Comparison of ENCODE assay signal across 2 cellular contexts in genomic region chr12:112937741-112938719, GRCh38.
A peak's percentile ranks its signal among the peaks of the same experiment; 100 is the strongest.
TF ChIP-seq lines count a peak whose summit lies in the region.

OAS3 (plus strand) TSS chr12:112938474; CDS start chr12:112938531, 57 bp downstream.

TF ChIP-seq in GM23338, 12 proteins besides CTCF, POLR2A, EP300 and RAD21:
- TF ChIP-seq STAT1 (IDR thresholded peaks at IDR 0.05; ENCODE audit: unreplicated experiment) (no peak), REST (IDR thresholded peaks at IDR 0.05; ENCODE audit: unreplicated experiment) (peak; percentile 22)

TF ChIP-seq in H1, 55 proteins besides CTCF, POLR2A, EP300 and RAD21:
- TF ChIP-seq SUZ12 (IDR thresholded peaks at IDR 0.05; ENCODE audit: low read length) (peak; percentile 36; the same call in 1 of the 2 replicates), KDM4A (IDR thresholded peaks at IDR 0.05; ENCODE audit: low read depth, low read length, severe bottlenecking) (peak; percentile 58), ASH2L (IDR thresholded peaks at IDR 0.05; ENCODE audit: low read length) (peak; percentile 34), PHF8 (conservative IDR thresholded peaks at IDR 0.05; ENCODE audit: low read depth, low read length) (no peak), GTF2F1 (IDR thresholded peaks at IDR 0.05; ENCODE audit: borderline replicate concordance, low read depth, low read length) (no peak), KDM1A (IDR thresholded peaks at IDR 0.05; ENCODE audit: borderline replicate concordance, low read length) (peak; percentile 67; the same call in 1 of the 2 replicates), TAF1 (IDR thresholded peaks at IDR 0.05; ENCODE audit: low read depth, low read length) (0 out of 2 replicates have a peak, but pooled peaks have one; percentile 12), HDAC6 (IDR thresholded peaks at IDR 0.05; ENCODE audit: low read depth, low read length) (no peak)
- TF ChIP-seq, protein P1, sequence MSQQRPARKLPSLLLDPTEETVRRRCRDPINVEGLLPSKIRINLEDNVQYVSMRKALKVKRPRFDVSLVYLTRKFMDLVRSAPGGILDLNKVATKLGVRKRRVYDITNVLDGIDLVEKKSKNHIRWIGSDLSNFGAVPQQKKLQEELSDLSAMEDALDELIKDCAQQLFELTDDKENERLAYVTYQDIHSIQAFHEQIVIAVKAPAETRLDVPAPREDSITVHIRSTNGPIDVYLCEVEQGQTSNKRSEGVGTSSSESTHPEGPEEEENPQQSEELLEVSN (IDR thresholded peaks at IDR 0.05), result peak; percentile 61; the same call in 1 of the 2 replicates
